In the genomic region with DNA sequence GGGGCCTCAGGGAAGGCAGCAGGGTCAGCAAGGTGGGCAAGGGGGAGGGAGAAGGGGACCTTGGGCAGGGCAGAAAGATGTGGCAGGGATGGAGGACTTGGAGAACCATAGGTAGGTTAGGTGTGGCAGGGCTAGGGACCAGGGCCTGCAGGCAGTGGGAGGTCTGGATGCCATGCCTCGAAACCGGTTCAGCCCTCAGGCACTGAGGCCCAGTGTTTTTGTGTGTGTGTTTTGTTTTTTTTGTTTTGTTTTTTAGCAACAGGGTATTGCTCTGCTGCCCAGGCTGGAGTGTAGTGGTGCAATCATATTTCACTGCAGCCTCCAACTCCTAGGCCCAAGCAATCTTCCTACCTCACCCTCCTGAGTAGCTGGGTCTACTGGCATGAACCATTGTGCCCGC, we compare ENCODE assay signal across 29 cellular contexts.
"Had no signal": no experiment of that assay in that cellular context is flagged by ENCODE, and none has a peak within 500 bp of the region (broad histone marks: within the 10 kb centered on the region; RNA-seq: fewer than 3 reads in every experiment).

No MANE protein-coding gene starts in this region.

- ATAC-seq: activated CD4-positive, alpha-beta T cell treated with anti-CD3 and anti-CD28 coated beads for 36 hours; activated CD8-positive, alpha-beta memory T cell treated with anti-CD3 and anti-CD28 coated beads, Interleukin-2, amount 10 ng/mL, durations not matched to agents 7 days and 5 days; activated CD8-positive, alpha-beta T cell treated with anti-CD3 and anti-CD28 coated beads, Interleukin-2, amount 10 ng/mL, durations not matched to agents 7 days and 5 days had no signal

- H3K36me3 ChIP-seq: brain microvascular endothelial cell had no signal

- DNase-seq: activated CD4-positive, alpha-beta memory T cell treated with anti-CD3 and anti-CD28 coated beads for 36 hours; activated CD4-positive, alpha-beta T cell treated with anti-CD3 and anti-CD28 coated beads for 36 hours; activated CD4-positive, alpha-beta T cell treated with anti-CD3 and anti-CD28 coated beads, Interleukin-2, amount 10 ng/mL, durations not matched to agents 24 days and 14 days; activated CD4-positive, CD25-positive, alpha-beta regulatory T cell; activated CD4-positive, CD25-positive, alpha-beta regulatory T cell treated with anti-CD3 and anti-CD28 coated beads, Interleukin-2, amount 50 U/mL, for 72 hours; activated CD8-positive, alpha-beta memory T cell treated with anti-CD3 and anti-CD28 coated beads, Interleukin-2, amount 10 ng/mL, durations not matched to agents 7 days and 5 days; activated CD8-positive, alpha-beta memory T cell treated with anti-CD3 and anti-CD28 coated beads, Interleukin-2, amount 50 U/mL, for 4 hours; activated CD8-positive, alpha-beta T cell treated with anti-CD3 and anti-CD28 coated beads, Interleukin-2, amount 10 ng/mL, durations not matched to agents 7 days and 5 days; activated effector memory CD4-positive, alpha-beta T cell treated with anti-CD3 and anti-CD28 coated beads, Interleukin-2, amount 50 U/mL, for 16 hours; activated naive CD4-positive, alpha-beta T cell treated with anti-CD3 and anti-CD28 coated beads for 36 hours; activated T-cell treated with anti-CD3 and anti-CD28 coated beads, Interleukin-2, amount 50 U/mL, for 1 hour; activated T-cell treated with anti-CD3 and anti-CD28 coated beads, Interleukin-2, amount 50 U/mL, for 48 hours; amniotic stem cell; anterior cingulate cortex; brain microvascular endothelial cell; caudate nucleus; cortex of kidney; dermis blood vessel endothelial cell; effector CD4-positive, alpha-beta T cell; foreskin fibroblast; head of caudate nucleus; T-helper 2 cell had no signal

- H3K27ac ChIP-seq: brain microvascular endothelial cell, epithelial cell of prostate had no signal

- H3K27me3 ChIP-seq: brain microvascular endothelial cell had no signal

- FAIRE-seq: astrocyte, bronchial epithelial cell, colon, endometrium, endothelial cell of umbilical vein, frontal cortex had no signal
